8 cellular contexts compared by ENCODE assay signal in genomic region chr9:127930298-127931091, GRCh38. TPM values are rescaled to one million over a fixed set of nuclear protein-coding genes. Genes with fewer than 3 reads are reported as not detected.
A peak's percentile ranks its signal among the peaks of the same experiment; 100 is the strongest.
DNase-seq lines count a peak whose midpoint lies in the region; ATAC-seq and TF ChIP-seq lines count a peak whose summit lies in the region.

PIP5KL1 (minus strand) TSS chr9:127930777; CDS start chr9:127930752, 25 bp downstream.

- H3K4me3 Mint-ChIP-seq in Caco-2 (ENCODE audit: unreplicated experiment), result peak within 1 kb of the TSS; percentile 69
- H3K4me3 Mint-ChIP-seq in activated T-helper 2 cell treated with anti-CD3 and anti-CD28 coated beads, Interferon-gamma antibody, Interleukin-2, Interleukin-4, amounts not matched to agents 10 μg/mL and 5 μg/mL and 100 μg/mL, durations not matched to agents 14 hours and 24 hours and 36 hours (ENCODE audit: low read depth), result peak within 1 kb of the TSS; percentile 56
- H3K4me3 Mint-ChIP-seq in stimulated activated naive CD8-positive, alpha-beta T cell treated with anti-CD3 and anti-CD28 coated beads, Interleukin-15, amount 100 ng/mL, for 72 hours, result peak within 1 kb of the TSS; percentile 71 to 79

- peaks cover 55% of the 10 kb centered on the region for H3K36me3 Mint-ChIP-seq in Caco-2 (ENCODE audit: insufficient read depth, unreplicated experiment)
- H3K36me3 Mint-ChIP-seq in activated T-helper 2 cell treated with anti-CD3 and anti-CD28 coated beads, Interferon-gamma antibody, Interleukin-2, Interleukin-4, amounts not matched to agents 10 μg/mL and 5 μg/mL and 100 μg/mL, durations not matched to agents 14 hours and 24 hours and 36 hours (ENCODE audit: low read depth), result peaks cover 16% of the 10 kb centered on the region

- POLR2A ChIA-PET in Caco-2 (lab: Charles Lee) (interaction anchor here (0.6 kb wide), 1 partner anchor 116 kb away, joined by 6 read pairs; no protein-coding TSS in a partner anchor), OCI-LY7 (lab: Charles Lee) (interaction anchor here (1.1 kb wide), 1 partner anchor 11 kb away, joined by 3 read pairs; no protein-coding TSS in a partner anchor)

- H3K79me2 ChIP-seq in OCI-LY7 (ENCODE audit: insufficient read depth, low read depth, low read length), result peaks cover 3% of the 10 kb centered on the region; the same call in 1 of the 2 replicates

- ATAC-seq in GM19452 (IDR thresholded peaks at IDR 0.05; ENCODE audit: unreplicated experiment), result peak; percentile 75
- peak; percentile 80 for ATAC-seq in HG03520 (IDR thresholded peaks at IDR 0.05; ENCODE audit: unreplicated experiment)
- ATAC-seq in stimulated activated naive CD8-positive, alpha-beta T cell treated with anti-CD3 and anti-CD28 coated beads, Interleukin-15, amount 100 ng/mL, for 72 hours, result peak; percentile 72

- H3K9me2 ChIP-seq in OCI-LY7 (ENCODE audit: insufficient read depth, low read length), result no peaks in the 10 kb centered on the region

- peak within 1 kb of the TSS; percentile 87 for H3K27ac Mint-ChIP-seq in Caco-2 (ENCODE audit: unreplicated experiment)
- H3K27ac Mint-ChIP-seq in activated T-helper 2 cell treated with anti-CD3 and anti-CD28 coated beads, Interferon-gamma antibody, Interleukin-2, Interleukin-4, amounts not matched to agents 10 μg/mL and 5 μg/mL and 100 μg/mL, durations not matched to agents 14 hours and 24 hours and 36 hours, result no peak within 1 kb of the TSS
- H3K27ac Mint-ChIP-seq in stimulated activated naive CD8-positive, alpha-beta T cell treated with anti-CD3 and anti-CD28 coated beads, Interleukin-15, amount 100 ng/mL, for 72 hours, result peak within 1 kb of the TSS in 1 of 2 donors; percentile 76

- H3K4me3 ChIP-seq in Caco-2 (ENCODE audit: low read depth, low read length) (peak within 1 kb of the TSS; percentile 67), OCI-LY7 (ENCODE audit: low read depth, low read length, poor library complexity, severe bottlenecking) (peak within 1 kb of the TSS; percentile 67)

- no peak within 1 kb of the TSS; the same call in 1 of the 2 replicates for H2AFZ ChIP-seq in OCI-LY7 (ENCODE audit: low read length)

- H3K27me3 ChIP-seq in Caco-2 (replicated peaks; ENCODE audit: control insufficient read depth, insufficient read depth, low read length), result no peaks in the 10 kb centered on the region

- no peak within 1 kb of the TSS for H3K27ac ChIP-seq in OCI-LY7 (ENCODE audit: low read depth, low read length, poor library complexity, severe bottlenecking)

- peak within 1 kb of the TSS; percentile 86 for H3K4me2 ChIP-seq in OCI-LY7 (ENCODE audit: low read length)

- CTCF ChIA-PET in Caco-2 (lab: Charles Lee) (interaction anchor here (0.7 to 1.9 kb wide), 4 partner anchors 9 to 191 kb away, joined by 3 to 11 read pairs (median 3); partner anchors contain the start of gene ST6GALNAC4), OCI-LY7 (lab: Charles Lee; ENCODE audit: unreplicated experiment) (no interaction called here)

- TF ChIP-seq CTCF in Caco-2 (IDR thresholded peaks at IDR 0.05; ENCODE audit: insufficient read depth in 1 of 2, low read depth in 1 of 2, low read length in 1 of 2, severe bottlenecking in 1 of 2, unreplicated experiment in 1 of 2), result no peak
- TF ChIP-seq CTCF in OCI-LY7 (conservative IDR thresholded peaks at IDR 0.05; ENCODE audit: low read length), result no peak

- H3K4me1 Mint-ChIP-seq in Caco-2 (ENCODE audit: low read depth, unreplicated experiment), result peaks cover 7% of the 10 kb centered on the region
- peaks cover 28% of the 10 kb centered on the region for H3K4me1 Mint-ChIP-seq in activated T-helper 2 cell treated with anti-CD3 and anti-CD28 coated beads, Interferon-gamma antibody, Interleukin-2, Interleukin-4, amounts not matched to agents 10 μg/mL and 5 μg/mL and 100 μg/mL, durations not matched to agents 14 hours and 24 hours and 36 hours (ENCODE audit: low read depth)
- H3K4me1 Mint-ChIP-seq in stimulated activated naive CD8-positive, alpha-beta T cell treated with anti-CD3 and anti-CD28 coated beads, Interleukin-15, amount 100 ng/mL, for 72 hours, result peaks cover 83% of the 10 kb centered on the region

- H3K36me3 ChIP-seq in Caco-2 (ENCODE audit: control insufficient read depth, insufficient read depth, low read length), result no peaks in the 10 kb centered on the region
- H3K36me3 ChIP-seq in OCI-LY7 (ENCODE audit: insufficient read depth, low read length), result peaks cover 12% of the 10 kb centered on the region; the same call in 1 of the 2 replicates

- DNase-seq in Caco-2 (peak; percentile 87 to 93), OCI-LY7 (ENCODE audit: low spot score) (peak; percentile 84), fibroblast of gingiva (ENCODE audit: low read depth) (peak; percentile 78), myocyte (ENCODE audit: low read depth) (peak; percentile 87)
- peak; percentile 73 for DNase-seq in activated T-helper 2 cell treated with anti-CD3 and anti-CD28 coated beads, Interferon-gamma antibody, Interleukin-2, Interleukin-4, amounts not matched to agents 10 μg/mL and 5 μg/mL and 100 μg/mL, durations not matched to agents 14 hours and 24 hours and 36 hours (ENCODE audit: low spot score)
- peak; percentile 65 to 71 for DNase-seq in stimulated activated naive CD8-positive, alpha-beta T cell treated with anti-CD3 and anti-CD28 coated beads, Interleukin-15, amount 100 ng/mL, for 72 hours

- H4K20me1 ChIP-seq in OCI-LY7 (ENCODE audit: insufficient read depth, low read length), result peaks cover 2% of the 10 kb centered on the region; the same call in 1 of the 2 replicates

- no TSS peak for BruUV-seq in Caco-2 (replicated peaks; lab: Mats Ljungman, UMichigan)
- no TSS peak for BruUV-seq in OCI-LY7 (replicated peaks; lab: Mats Ljungman, UMichigan)

- H3K9me3 Mint-ChIP-seq in Caco-2 (ENCODE audit: unreplicated experiment), result no peaks in the 10 kb centered on the region
- no peaks in the 10 kb centered on the region for H3K9me3 Mint-ChIP-seq in activated T-helper 2 cell treated with anti-CD3 and anti-CD28 coated beads, Interferon-gamma antibody, Interleukin-2, Interleukin-4, amounts not matched to agents 10 μg/mL and 5 μg/mL and 100 μg/mL, durations not matched to agents 14 hours and 24 hours and 36 hours
- no peaks in the 10 kb centered on the region for H3K9me3 Mint-ChIP-seq in stimulated activated naive CD8-positive, alpha-beta T cell treated with anti-CD3 and anti-CD28 coated beads, Interleukin-15, amount 100 ng/mL, for 72 hours

- H3K9me3 ChIP-seq in Caco-2 (no peaks in the 10 kb centered on the region), OCI-LY7 (ENCODE audit: low read length) (no peaks in the 10 kb centered on the region)

- H3K4me1 ChIP-seq in Caco-2 (peaks cover 18% of the 10 kb centered on the region), OCI-LY7 (ENCODE audit: insufficient read depth, low read length, poor library complexity, severe bottlenecking) (peaks cover 47% of the 10 kb centered on the region)

- H3K27me3 Mint-ChIP-seq in Caco-2 (ENCODE audit: insufficient read depth, unreplicated experiment), result no peaks in the 10 kb centered on the region
- H3K27me3 Mint-ChIP-seq in activated T-helper 2 cell treated with anti-CD3 and anti-CD28 coated beads, Interferon-gamma antibody, Interleukin-2, Interleukin-4, amounts not matched to agents 10 μg/mL and 5 μg/mL and 100 μg/mL, durations not matched to agents 14 hours and 24 hours and 36 hours (ENCODE audit: low read depth), result peaks cover 10% of the 10 kb centered on the region
- H3K27me3 Mint-ChIP-seq in stimulated activated naive CD8-positive, alpha-beta T cell treated with anti-CD3 and anti-CD28 coated beads, Interleukin-15, amount 100 ng/mL, for 72 hours, result peaks cover 26% of the 10 kb centered on the region

- intact Hi-C loops in Caco-2 (cut with micrococcal nuclease; ENCODE audit: unreplicated experiment) (no loop called here), OCI-LY7 (cut with micrococcal nuclease; ENCODE audit: unreplicated experiment) (loop anchor here (1.0 kb wide), 1 partner anchor 105 kb away; no protein-coding TSS in a partner anchor)
- intact Hi-C loops in activated T-helper 2 cell treated with anti-CD3 and anti-CD28 coated beads, Interferon-gamma antibody, Interleukin-2, Interleukin-4, amounts not matched to agents 10 μg/mL and 5 μg/mL and 100 μg/mL, durations not matched to agents 14 hours and 24 hours and 36 hours (cut with micrococcal nuclease), result no loop called here

RNA-seq across cellular contexts. Expression of gene PIP5KL1, which starts in this region (rescaled TPM):
- 2.3 and 3.8 TPM in 2 replicates for total RNA-seq in Caco-2 (2022)
- 0.59 and 0.95 TPM in 2 replicates for total RNA-seq in OCI-LY7 (2014; rRNA removed; shearing (Covaris generic))
- 4.4 and 4.6 TPM in 2 replicates for total RNA-seq in OCI-LY7 (2022)
- total RNA-seq in activated T-helper 2 cell treated with anti-CD3 and anti-CD28 coated beads, Interferon-gamma antibody, Interleukin-2, Interleukin-4, amounts not matched to agents 10 μg/mL and 5 μg/mL and 100 μg/mL, durations not matched to agents 14 hours and 24 hours and 36 hours, result 1.4 and 3.4 TPM in 2 replicates
- 0.36 and 1.5 TPM in 2 replicates for total RNA-seq in myocyte
- 0.87 TPM for polyA plus RNA-seq in myocyte (2012)
